ENCODE assay signal across 10 cellular contexts in genomic region chr2:8636691-8637636, GRCh38. TPM values are rescaled to one million over a fixed set of nuclear protein-coding genes. Genes with fewer than 3 reads are reported as not detected.
DNase-seq lines count a peak whose midpoint lies in the region; ATAC-seq and TF ChIP-seq lines count a peak whose summit lies in the region.
"Had no signal": no experiment of that assay in that cellular context is flagged by ENCODE, and none has a peak within 500 bp of the region (broad histone marks: within the 10 kb centered on the region; RNA-seq: fewer than 3 reads in every experiment).

No MANE protein-coding gene starts in this region.

- H3K9me3 ChIP-seq in esophagus squamous epithelium (no peaks in the 10 kb centered on the region), WERI-Rb-1 (ENCODE audit: severe bottlenecking) (no peaks in the 10 kb centered on the region)
- H3K9me3 ChIP-seq: MG63 had no signal

- H3K4me3 ChIP-seq in esophagus squamous epithelium (no peak overlapping the region), WERI-Rb-1 (ENCODE audit: low read depth, low read length) (no peak overlapping the region)
- H3K4me3 ChIP-seq: MG63 had no signal

- H3K4me3 Mint-ChIP-seq in natural killer cell treated with Interleukin-12 subunit alpha and Interleukin-12 subunit beta and Interleukin-15 and Interleukin-18, amount 100 ng/mL, for 72 hours, result no peak overlapping the region
- no peak overlapping the region for H3K4me3 Mint-ChIP-seq in natural killer cell
- H3K4me3 Mint-ChIP-seq in endothelial cell (ENCODE audit: unreplicated experiment), result no peak overlapping the region
- peak overlapping the region; percentile 46 for H3K4me3 Mint-ChIP-seq in mesothelial cell of epicardium
- H3K4me3 Mint-ChIP-seq in activated T-cell treated with anti-CD3 and anti-CD28 coated beads, Interleukin-2, amount 50 U/mL, for 72 hours, result no peak overlapping the region

- peaks cover 0 to 8% (median 0%) of the 10 kb centered on the region in 3 donors for H3K4me1 ChIP-seq in esophagus squamous epithelium

- H3K27me3 Mint-ChIP-seq in natural killer cell treated with Interleukin-12 subunit alpha and Interleukin-12 subunit beta and Interleukin-15 and Interleukin-18, amount 100 ng/mL, for 72 hours, result no peaks in the 10 kb centered on the region
- H3K27me3 Mint-ChIP-seq in natural killer cell (ENCODE audit: low read depth in 2 of 2) (peaks cover 0 to 8% of the 10 kb centered on the region in 2 donors), endothelial cell (ENCODE audit: unreplicated experiment) (peaks cover 13% of the 10 kb centered on the region), mesothelial cell of epicardium (ENCODE audit: low read depth) (no peaks in the 10 kb centered on the region)
- H3K27me3 Mint-ChIP-seq in activated T-cell treated with anti-CD3 and anti-CD28 coated beads, Interleukin-2, amount 50 U/mL, for 72 hours (ENCODE audit: low read depth), result peaks cover 9% of the 10 kb centered on the region

- TF ChIP-seq CTCF in natural killer cell (IDR thresholded peaks at IDR 0.05), result no peak
- no peak for TF ChIP-seq CTCF in endothelial cell (IDR thresholded peaks at IDR 0.05; ENCODE audit: unreplicated experiment)
- no peak for TF ChIP-seq CTCF in mesothelial cell of epicardium (IDR thresholded peaks at IDR 0.05; ENCODE audit: unreplicated experiment)
- no peak for TF ChIP-seq CTCF in esophagus squamous epithelium (IDR thresholded peaks at IDR 0.05)
- TF ChIP-seq CTCF in WERI-Rb-1 (IDR thresholded peaks at IDR 0.05; ENCODE audit: low read depth, low read length), result no peak

- peak; percentile 38 for DNase-seq in natural killer cell treated with Interleukin-12 subunit alpha and Interleukin-12 subunit beta and Interleukin-15 and Interleukin-18, amount 100 ng/mL, for 72 hours (ENCODE audit: low spot score)
- DNase-seq in natural killer cell, result no peak
- DNase-seq in endothelial cell (ENCODE audit: low spot score), result peak; percentile 30
- DNase-seq in mesothelial cell of epicardium (ENCODE audit: low spot score in 2 of 2, unreplicated experiment in 2 of 2), result peak; percentile 46 to 60
- DNase-seq in esophagus squamous epithelium (lab: John Stamatoyannopoulos, UW), result no peak
- DNase-seq in pons (ENCODE audit: low spot score), result no peak
- no peak for DNase-seq in activated T-cell treated with anti-CD3 and anti-CD28 coated beads, Interleukin-2, amount 50 U/mL, for 72 hours
- no peak for DNase-seq in WERI-Rb-1
- DNase-seq: MG63; stimulated activated naive CD4-positive, alpha-beta T cell had no signal

- no peak for ATAC-seq in natural killer cell treated with Interleukin-12 subunit alpha and Interleukin-12 subunit beta and Interleukin-15 and Interleukin-18, amount 100 ng/mL, for 72 hours
- ATAC-seq in natural killer cell, result no peak
- ATAC-seq in activated T-cell treated with anti-CD3 and anti-CD28 coated beads, Interleukin-2, amount 50 U/mL, for 72 hours (replicated peaks in 1 of 2), result no peak

- H3K27me3 ChIP-seq in esophagus squamous epithelium (no peaks in the 10 kb centered on the region), WERI-Rb-1 (ENCODE audit: insufficient read depth, low read depth, severe bottlenecking) (no peaks in the 10 kb centered on the region)
- H3K27me3 ChIP-seq: MG63 had no signal

- 49 to 51% methylated on average over 15 to 17 of the region's 17 CpGs for WGBS in esophagus squamous epithelium, 2 donors

- no peaks in the 10 kb centered on the region for H3K4me1 Mint-ChIP-seq in natural killer cell treated with Interleukin-12 subunit alpha and Interleukin-12 subunit beta and Interleukin-15 and Interleukin-18, amount 100 ng/mL, for 72 hours (ENCODE audit: low read depth in 2 of 2)
- H3K4me1 Mint-ChIP-seq in natural killer cell, result no peaks in the 10 kb centered on the region
- H3K4me1 Mint-ChIP-seq in endothelial cell (ENCODE audit: unreplicated experiment), result peaks cover 22% of the 10 kb centered on the region
- H3K4me1 Mint-ChIP-seq in mesothelial cell of epicardium, result peaks cover 61% of the 10 kb centered on the region
- H3K4me1 Mint-ChIP-seq in activated T-cell treated with anti-CD3 and anti-CD28 coated beads, Interleukin-2, amount 50 U/mL, for 72 hours (ENCODE audit: low read depth), result no peaks in the 10 kb centered on the region

- no peaks in the 10 kb centered on the region for H3K36me3 Mint-ChIP-seq in natural killer cell treated with Interleukin-12 subunit alpha and Interleukin-12 subunit beta and Interleukin-15 and Interleukin-18, amount 100 ng/mL, for 72 hours
- H3K36me3 Mint-ChIP-seq in natural killer cell (no peaks in the 10 kb centered on the region), endothelial cell (ENCODE audit: low read depth, unreplicated experiment) (no peaks in the 10 kb centered on the region), mesothelial cell of epicardium (no peaks in the 10 kb centered on the region)
- H3K36me3 Mint-ChIP-seq in activated T-cell treated with anti-CD3 and anti-CD28 coated beads, Interleukin-2, amount 50 U/mL, for 72 hours (ENCODE audit: insufficient read depth in 2 of 2), result no peaks in the 10 kb centered on the region

- H3K36me3 ChIP-seq in esophagus squamous epithelium, result no peaks in the 10 kb centered on the region
- no peaks in the 10 kb centered on the region for H3K36me3 ChIP-seq in WERI-Rb-1
- H3K36me3 ChIP-seq: MG63 had no signal

- H3K9me3 Mint-ChIP-seq in natural killer cell treated with Interleukin-12 subunit alpha and Interleukin-12 subunit beta and Interleukin-15 and Interleukin-18, amount 100 ng/mL, for 72 hours, result no peaks in the 10 kb centered on the region
- no peaks in the 10 kb centered on the region for H3K9me3 Mint-ChIP-seq in natural killer cell
- no peaks in the 10 kb centered on the region for H3K9me3 Mint-ChIP-seq in endothelial cell (ENCODE audit: unreplicated experiment)
- H3K9me3 Mint-ChIP-seq in mesothelial cell of epicardium, result no peaks in the 10 kb centered on the region
- no peaks in the 10 kb centered on the region for H3K9me3 Mint-ChIP-seq in activated T-cell treated with anti-CD3 and anti-CD28 coated beads, Interleukin-2, amount 50 U/mL, for 72 hours

- intact Hi-C loops in natural killer cell (cut with micrococcal nuclease), result no loop called here
- intact Hi-C loops in esophagus squamous epithelium (cut with DNase I), result no loop called here

- no peak for TF ChIP-seq POLR2A in esophagus squamous epithelium (IDR thresholded peaks at IDR 0.05)

- H3K27ac ChIP-seq in esophagus squamous epithelium, result no peak overlapping the region
- H3K27ac ChIP-seq in WERI-Rb-1, result no peak overlapping the region

- H3K27ac Mint-ChIP-seq in natural killer cell treated with Interleukin-12 subunit alpha and Interleukin-12 subunit beta and Interleukin-15 and Interleukin-18, amount 100 ng/mL, for 72 hours, result peak overlapping the region in 1 of 2 donors; percentile 17
- no peak overlapping the region for H3K27ac Mint-ChIP-seq in natural killer cell
- H3K27ac Mint-ChIP-seq in endothelial cell (ENCODE audit: unreplicated experiment), result no peak overlapping the region
- H3K27ac Mint-ChIP-seq in mesothelial cell of epicardium, result peak overlapping the region; percentile 92
- no peak overlapping the region for H3K27ac Mint-ChIP-seq in activated T-cell treated with anti-CD3 and anti-CD28 coated beads, Interleukin-2, amount 50 U/mL, for 72 hours

RNA-seq across cellular contexts. Expression of gene ID2, which starts 44.9 kb away (rescaled TPM):
- total RNA-seq in natural killer cell treated with Interleukin-12 subunit alpha and Interleukin-12 subunit beta and Interleukin-15 and Interleukin-18, amount 100 ng/mL, for 72 hours, result 100 to 1,000 TPM; 247 to 279 TPM
- 100 to 1,000 TPM; 185 to 209 (median 191) TPM for total RNA-seq in natural killer cell
- total RNA-seq in endothelial cell (ENCODE audit: unreplicated experiment), result 9.4 TPM
- total RNA-seq in mesothelial cell of epicardium, result 231 to 240 TPM (median 239 TPM) in 3 replicates
- total RNA-seq in esophagus squamous epithelium, result 10 to 100 TPM; 16.1 to 82.0 (median 34.2) TPM
- total RNA-seq in activated T-cell treated with anti-CD3 and anti-CD28 coated beads, Interleukin-2, amount 50 U/mL, for 72 hours, result 100 to 1,000 TPM; 223 to 250 TPM

Comparison
In these comparisons a context has a peak if more than half of its experiments do, and no peak if none do; other contexts are left out.
1. DNase-seq: peak in natural killer cell treated with Interleukin-12 subunit alpha and Interleukin-12 subunit beta and Interleukin-15 and Interleukin-18, amount 100 ng/mL, for 72 hours (single experiment), endothelial cell (single experiment) and mesothelial cell of epicardium (2 of 2); none in natural killer cell (single experiment), esophagus squamous epithelium (single experiment), pons (single experiment), activated T-cell treated with anti-CD3 and anti-CD28 coated beads, Interleukin-2, amount 50 U/mL, for 72 hours (0 of 2) and WERI-Rb-1 (single experiment).